ENCODE assay signal across 19 cellular contexts in the genomic region with DNA sequence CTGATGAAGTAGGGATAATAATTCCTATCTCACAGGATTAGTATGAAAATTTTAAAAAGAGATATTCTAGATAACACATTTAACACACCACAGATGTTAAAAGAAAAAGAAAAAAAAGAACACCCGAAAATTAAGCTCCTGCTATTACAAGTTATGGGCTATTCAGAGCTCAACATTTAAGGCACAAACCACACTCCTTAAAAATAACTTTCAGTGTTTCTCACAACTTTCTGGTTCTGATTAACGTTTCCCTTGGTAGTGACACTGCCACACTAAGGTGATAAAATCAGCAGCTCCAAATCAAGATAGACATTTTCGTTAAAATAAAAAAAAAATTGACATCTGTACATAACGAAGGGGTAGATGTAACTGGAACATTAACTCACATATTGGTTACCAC. TPM values are rescaled to one million over a fixed set of nuclear protein-coding genes. Genes with fewer than 3 reads are reported as not detected.
A peak's percentile ranks its signal among the peaks of the same experiment; 100 is the strongest.
DNase-seq lines count a peak whose midpoint lies in the region; ATAC-seq lines count a peak whose summit lies in the region.
"Had no signal": no experiment of that assay in that cellular context is flagged by ENCODE, and none has a peak within 500 bp of the region (broad histone marks: within the 10 kb centered on the region; RNA-seq: fewer than 3 reads in every experiment).

No MANE protein-coding gene starts in this region.

- no peaks in the 10 kb centered on the region for H3K9me3 ChIP-seq in Karpas-422 (ENCODE audit: low read length)
- H3K9me3 ChIP-seq: BE2C, BLaER1 had no signal

- no peak overlapping the region for H3K27ac Mint-ChIP-seq in activated T-helper 17 cell treated with anti-CD3 and anti-CD28 coated beads, Interleukin-2, amount 50 U/mL, for 72 hours
- no peak overlapping the region for H3K27ac Mint-ChIP-seq in stimulated activated effector memory CD8-positive, alpha-beta T cell treated with anti-CD3 and anti-CD28 coated beads, Interleukin-12 subunit alpha, Interleukin-12 subunit beta, amount 100 ng/mL, for 72 hours
- H3K27ac Mint-ChIP-seq: CD14-positive monocyte; CD4-positive, alpha-beta memory T cell; CD4-positive, CD25-positive, alpha-beta regulatory T cell; CD8-positive, alpha-beta memory T cell had no signal

- H3K4me3 Mint-ChIP-seq in activated T-helper 17 cell treated with anti-CD3 and anti-CD28 coated beads, Interleukin-2, amount 50 U/mL, for 72 hours: no peak overlapping the region
- H3K4me3 Mint-ChIP-seq in stimulated activated effector memory CD8-positive, alpha-beta T cell treated with anti-CD3 and anti-CD28 coated beads, Interleukin-12 subunit alpha, Interleukin-12 subunit beta, amount 100 ng/mL, for 72 hours: no peak overlapping the region
- H3K4me3 Mint-ChIP-seq: CD14-positive monocyte; CD4-positive, alpha-beta memory T cell; CD4-positive, CD25-positive, alpha-beta regulatory T cell; CD8-positive, alpha-beta memory T cell had no signal

- peaks cover 5% of the 10 kb centered on the region for H3K4me1 Mint-ChIP-seq in activated T-helper 17 cell treated with anti-CD3 and anti-CD28 coated beads, Interleukin-2, amount 50 U/mL, for 72 hours
- H3K4me1 Mint-ChIP-seq in stimulated activated effector memory CD8-positive, alpha-beta T cell treated with anti-CD3 and anti-CD28 coated beads, Interleukin-12 subunit alpha, Interleukin-12 subunit beta, amount 100 ng/mL, for 72 hours: no peaks in the 10 kb centered on the region

- no peaks in the 10 kb centered on the region for H3K9me2 ChIP-seq in Karpas-422 (replicated peaks; ENCODE audit: insufficient read depth, low read length)

- H3K27me3 Mint-ChIP-seq in activated T-helper 17 cell treated with anti-CD3 and anti-CD28 coated beads, Interleukin-2, amount 50 U/mL, for 72 hours: no peaks in the 10 kb centered on the region

- no peaks in the 10 kb centered on the region for H3K79me2 ChIP-seq in Karpas-422 (ENCODE audit: low read length)

- H3K4me1 ChIP-seq in Karpas-422 (ENCODE audit: low read length): no peaks in the 10 kb centered on the region
- H3K4me1 ChIP-seq: BE2C, BLaER1 had no signal

- ATAC-seq in activated T-helper 17 cell treated with anti-CD3 and anti-CD28 coated beads, Interleukin-2, amount 50 U/mL, for 72 hours (replicated peaks): peak; percentile 19
- peak; percentile 50 for ATAC-seq in stimulated activated effector memory CD8-positive, alpha-beta T cell treated with anti-CD3 and anti-CD28 coated beads, Interleukin-12 subunit alpha, Interleukin-12 subunit beta, amount 100 ng/mL, for 72 hours
- no peak for ATAC-seq in HG03135 (IDR thresholded peaks at IDR 0.05; ENCODE audit: unreplicated experiment)

- no peak overlapping the region for H3K27ac ChIP-seq in Karpas-422 (ENCODE audit: low read length)
- H3K27ac ChIP-seq: BLaER1 had no signal

- no peak overlapping the region for H3K4me3 ChIP-seq in Karpas-422 (ENCODE audit: low read length)
- H3K4me3 ChIP-seq: BLaER1 had no signal

- no peak overlapping the region for H3K9ac ChIP-seq in Karpas-422 (ENCODE audit: low read length)
- H3K9ac ChIP-seq: BLaER1 had no signal

- no peaks in the 10 kb centered on the region for H3K9me3 Mint-ChIP-seq in activated T-helper 17 cell treated with anti-CD3 and anti-CD28 coated beads, Interleukin-2, amount 50 U/mL, for 72 hours
- no peaks in the 10 kb centered on the region for H3K9me3 Mint-ChIP-seq in stimulated activated effector memory CD8-positive, alpha-beta T cell treated with anti-CD3 and anti-CD28 coated beads, Interleukin-12 subunit alpha, Interleukin-12 subunit beta, amount 100 ng/mL, for 72 hours
- H3K9me3 Mint-ChIP-seq: CD4-positive, alpha-beta memory T cell; CD4-positive, CD25-positive, alpha-beta regulatory T cell; CD8-positive, alpha-beta memory T cell had no signal

- H3K4me2 ChIP-seq in Karpas-422 (ENCODE audit: low read depth, low read length, poor library complexity, severe bottlenecking): no peak overlapping the region
- H3K4me2 ChIP-seq: BLaER1 had no signal

- H3K27me3 ChIP-seq in Karpas-422 (ENCODE audit: low read length): no peaks in the 10 kb centered on the region
- H3K27me3 ChIP-seq: BE2C, BLaER1 had no signal

- no peak overlapping the region for H2AFZ ChIP-seq in Karpas-422 (ENCODE audit: low read length)

- H3K36me3 ChIP-seq in Karpas-422 (ENCODE audit: insufficient read depth, low read length): no peaks in the 10 kb centered on the region
- H3K36me3 ChIP-seq: BE2C, BLaER1 had no signal

- H4K20me1 ChIP-seq in Karpas-422 (ENCODE audit: insufficient read depth, low read depth, low read length): no peaks in the 10 kb centered on the region
- H4K20me1 ChIP-seq: BLaER1 had no signal

- DNase-seq in Karpas-422 (peak; percentile 37), dedifferentiated amniotic fluid mesenchymal stem cell (ENCODE audit: extremely low spot score) (no peak), dermis blood vessel endothelial cell (no peak)
- no peak for DNase-seq in stimulated activated effector memory CD8-positive, alpha-beta T cell treated with anti-CD3 and anti-CD28 coated beads, Interleukin-12 subunit alpha, Interleukin-12 subunit beta, amount 100 ng/mL, for 72 hours (ENCODE audit: low spot score in 2 of 2)
- DNase-seq: 8988T; ACHN; BE2C; C1 segment of cervical spinal cord; Calu3; CD4-positive, alpha-beta memory T cell; CD4-positive, CD25-positive, alpha-beta regulatory T cell; CD8-positive, alpha-beta memory T cell; COR-L47; DMS79 treated with DMSO at 0.1 percent for 48 hours; GF-D8 had no signal

- H3K36me3 Mint-ChIP-seq in activated T-helper 17 cell treated with anti-CD3 and anti-CD28 coated beads, Interleukin-2, amount 50 U/mL, for 72 hours (ENCODE audit: low read depth): no peaks in the 10 kb centered on the region
- H3K36me3 Mint-ChIP-seq in stimulated activated effector memory CD8-positive, alpha-beta T cell treated with anti-CD3 and anti-CD28 coated beads, Interleukin-12 subunit alpha, Interleukin-12 subunit beta, amount 100 ng/mL, for 72 hours: no peaks in the 10 kb centered on the region
- H3K36me3 Mint-ChIP-seq: CD14-positive monocyte; CD4-positive, alpha-beta memory T cell; CD4-positive, CD25-positive, alpha-beta regulatory T cell; CD8-positive, alpha-beta memory T cell had no signal

RNA-seq across cellular contexts. Expression of a gene that starts 26.9 kb away (rescaled TPM):
- not detected in 2 replicates for total RNA-seq in Karpas-422 (2014; rRNA removed; shearing (Covaris generic); ENCODE audit: low replicate concordance)
- 1 to 10 TPM; 1.1 to 2.8 TPM for total RNA-seq in activated T-helper 17 cell treated with anti-CD3 and anti-CD28 coated beads, Interleukin-2, amount 50 U/mL, for 72 hours
- total RNA-seq in dermis blood vessel endothelial cell: 0.17 TPM in 1 of 2 replicates, not detected in the other
